In the genomic region with DNA sequence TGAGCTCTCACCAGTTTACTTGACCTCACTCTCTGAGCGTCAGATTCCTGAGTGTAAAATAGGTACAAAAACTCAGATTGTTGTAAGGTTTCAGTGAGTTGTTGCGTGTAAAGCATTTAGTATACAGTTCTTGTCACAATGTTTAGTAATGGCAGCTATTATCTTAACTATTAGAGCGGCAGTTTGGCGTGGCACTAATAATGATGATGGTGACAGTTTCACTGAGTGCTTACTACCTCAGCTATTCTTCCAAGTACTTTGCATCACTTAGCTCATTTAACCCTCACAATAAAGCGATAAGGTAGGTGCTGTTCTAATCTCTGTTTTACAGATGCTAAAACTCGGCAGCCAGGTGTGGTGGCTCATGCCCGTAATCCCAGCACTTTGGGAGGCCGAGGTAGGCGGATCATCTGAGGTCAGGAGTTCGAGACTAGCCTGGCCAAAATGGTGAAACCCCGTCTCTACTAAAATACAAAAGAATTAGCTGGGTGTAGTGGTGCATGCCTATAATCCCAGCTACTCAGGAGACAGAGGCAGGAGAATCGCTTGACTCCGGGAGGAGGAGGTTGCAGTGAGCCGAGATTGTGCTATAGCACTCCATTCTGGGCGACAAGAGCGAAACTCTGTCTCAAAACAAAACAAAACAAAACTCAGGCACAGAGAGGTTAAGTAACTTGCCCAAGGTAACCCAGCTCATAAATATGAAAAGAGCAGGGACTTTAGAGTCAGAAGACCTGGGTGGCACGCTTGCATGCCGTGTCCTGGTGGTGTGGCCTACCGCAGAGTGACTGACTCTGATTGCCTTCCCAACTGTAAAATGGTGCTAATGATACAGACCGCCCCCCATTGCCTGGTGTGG, we compare ENCODE assay signal across 10 cellular contexts.
DNase-seq lines count a peak whose midpoint lies in the region; ATAC-seq and TF ChIP-seq lines count a peak whose summit lies in the region.
"Had no signal": no experiment of that assay in that cellular context is flagged by ENCODE, and none has a peak within 500 bp of the region (broad histone marks: within the 10 kb centered on the region; RNA-seq: fewer than 3 reads in every experiment).

No MANE protein-coding gene starts in this region.

- DNase-seq in Calu3 (no peak), RWPE2 (ENCODE audit: low spot score) (no peak), SHP77 treated with DMSO at 0.1 percent for 48 hours (lab: John Stamatoyannopoulos, UW) (no peak), NCI-H510A (lab: John Stamatoyannopoulos, UW) (no peak)
- DNase-seq in effector memory CD4-positive, alpha-beta T cell, result no peak
- DNase-seq: islet precursor cell, NCI-H1930 had no signal

- peak overlapping the region; percentile 39 for H3K4me2 ChIP-seq in parathyroid adenoma (ENCODE audit: low read length)

- H3K27me3 ChIP-seq in RWPE2 (ENCODE audit: insufficient read depth, poor library complexity, severe bottlenecking) (no peaks in the 10 kb centered on the region), parathyroid adenoma (ENCODE audit: control insufficient read depth, insufficient read depth, low read length) (no peaks in the 10 kb centered on the region)
- H3K27me3 ChIP-seq in effector memory CD4-positive, alpha-beta T cell (replicated peaks; ENCODE audit: control insufficient read depth, insufficient read depth, low read length, poor library complexity, severe bottlenecking), result no peaks in the 10 kb centered on the region

- H3K4me3 Mint-ChIP-seq in Calu3 (ENCODE audit: low read depth, unreplicated experiment), result peak overlapping the region; percentile 49

- ATAC-seq in RWPE2 (ENCODE audit: low read depth), result no peak
- ATAC-seq in HG02798 (IDR thresholded peaks at IDR 0.05; ENCODE audit: poor library complexity, unreplicated experiment), result no peak
- ATAC-seq: HCT116 had no signal

- no peaks in the 10 kb centered on the region for H3K9me3 Mint-ChIP-seq in Calu3 (ENCODE audit: low read depth, unreplicated experiment)

- H2AFZ ChIP-seq in parathyroid adenoma, result no peak overlapping the region

- TF ChIP-seq CTCF in Calu3 (IDR thresholded peaks at IDR 0.05; ENCODE audit: unreplicated experiment) (no peak), RWPE2 (IDR thresholded peaks at IDR 0.05; ENCODE audit: poor library complexity, severe bottlenecking) (no peak), parathyroid adenoma (IDR thresholded peaks at IDR 0.05) (no peak)

- H3K36me3 ChIP-seq in RWPE2 (ENCODE audit: low read depth), result no peaks in the 10 kb centered on the region
- H3K36me3 ChIP-seq in effector memory CD4-positive, alpha-beta T cell (ENCODE audit: control insufficient read depth, insufficient read depth, low read length), result no peaks in the 10 kb centered on the region
- no peaks in the 10 kb centered on the region for H3K36me3 ChIP-seq in parathyroid adenoma (ENCODE audit: control insufficient read depth, insufficient read depth, low read length)

- H3K9ac ChIP-seq in parathyroid adenoma, result no peak overlapping the region

- peaks cover 13% of the 10 kb centered on the region for H3K36me3 Mint-ChIP-seq in Calu3 (ENCODE audit: insufficient read depth, unreplicated experiment)

- H3K9me3 ChIP-seq in RWPE2 (ENCODE audit: severe bottlenecking) (no peaks in the 10 kb centered on the region), parathyroid adenoma (ENCODE audit: control insufficient read depth, low read length) (no peaks in the 10 kb centered on the region)
- H3K9me3 ChIP-seq in effector memory CD4-positive, alpha-beta T cell (ENCODE audit: control insufficient read depth, low read length), result no peaks in the 10 kb centered on the region

- peaks cover 2% of the 10 kb centered on the region for H3K79me2 ChIP-seq in parathyroid adenoma

- H3K4me1 Mint-ChIP-seq in Calu3 (ENCODE audit: low read depth, unreplicated experiment), result peaks cover 78% of the 10 kb centered on the region

- CTCF ChIA-PET in Calu3 (lab: Charles Lee), result interaction anchor here (1.1 to 2.1 kb wide), 5 partner anchors 37 to 110 kb away, joined by 3 to 9 read pairs (median 4); no protein-coding TSS in a partner anchor

- no peaks in the 10 kb centered on the region for H3K27me3 Mint-ChIP-seq in Calu3 (ENCODE audit: unreplicated experiment)

- H3K27ac ChIP-seq in RWPE2 (ENCODE audit: poor library complexity, severe bottlenecking), result peak overlapping the region; percentile 19
- H3K27ac ChIP-seq in effector memory CD4-positive, alpha-beta T cell (ENCODE audit: insufficient read depth, low read length, poor library complexity, severe bottlenecking), result peak overlapping the region; percentile 48
- peak overlapping the region; percentile 61 for H3K27ac ChIP-seq in parathyroid adenoma

- H3K4me1 ChIP-seq in RWPE2 (ENCODE audit: insufficient read depth, poor library complexity, severe bottlenecking), result peaks cover 24% of the 10 kb centered on the region
- H3K4me1 ChIP-seq in effector memory CD4-positive, alpha-beta T cell (ENCODE audit: control insufficient read depth, insufficient read depth, low read length, poor library complexity, severe bottlenecking), result peaks cover 52% of the 10 kb centered on the region
- H3K4me1 ChIP-seq in parathyroid adenoma, result peaks cover 9% of the 10 kb centered on the region

- intact Hi-C loops in Calu3 (cut with micrococcal nuclease; ENCODE audit: unreplicated experiment), result no loop called here

- no TSS peak for BruUV-seq in Calu3 (replicated peaks; lab: Mats Ljungman, UMichigan)

- peak overlapping the region; percentile 88 for H3K27ac Mint-ChIP-seq in Calu3 (ENCODE audit: unreplicated experiment)

- no peak overlapping the region for H3K4me3 ChIP-seq in RWPE2 (ENCODE audit: severe bottlenecking)
- H3K4me3 ChIP-seq in effector memory CD4-positive, alpha-beta T cell (ENCODE audit: insufficient read depth, low read depth, low read length, poor library complexity, severe bottlenecking), result peak overlapping the region; percentile 4
- H3K4me3 ChIP-seq in parathyroid adenoma (ENCODE audit: low read depth, low read length), result no peak overlapping the region
